Comparison of ENCODE assay signal across 12 cellular contexts in the genomic region with DNA sequence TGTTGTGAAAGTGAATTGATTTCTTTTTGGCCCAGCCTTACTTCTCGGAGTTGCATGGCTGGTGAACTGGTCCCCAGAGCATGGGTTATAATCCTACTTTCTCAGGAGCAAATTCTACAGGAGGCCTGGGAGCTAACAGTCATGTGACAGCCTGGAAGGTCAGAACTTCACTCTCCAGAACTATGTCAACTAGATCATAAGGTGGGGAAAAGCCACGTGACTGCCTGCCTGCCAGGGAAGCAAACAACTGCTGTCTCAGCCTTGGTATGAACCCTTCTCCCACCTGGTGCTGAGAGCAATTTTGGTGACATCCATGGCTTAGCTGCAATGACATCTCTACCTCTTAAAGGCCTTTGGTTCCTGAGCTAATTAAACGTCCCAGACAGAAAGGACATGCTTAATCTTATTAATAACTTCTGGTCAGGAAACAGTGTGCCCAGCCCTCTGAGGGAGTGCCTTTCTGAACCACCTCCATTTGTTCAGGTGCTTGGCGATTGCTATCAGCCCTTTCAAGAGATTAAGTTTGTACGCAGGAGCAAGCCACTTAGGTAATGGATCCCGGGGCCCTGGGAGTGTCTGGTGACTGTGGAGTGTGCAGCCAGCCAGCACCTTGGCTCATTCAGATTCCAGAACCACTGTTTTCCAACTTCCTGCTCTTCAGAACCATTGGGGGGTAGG. TPM values are rescaled to one million over a fixed set of nuclear protein-coding genes. Genes with fewer than 3 reads are reported as not detected.
DNase-seq lines count a peak whose midpoint lies in the region; ATAC-seq, FAIRE-seq and TF ChIP-seq lines count a peak whose summit lies in the region.
"Had no signal": no experiment of that assay in that cellular context is flagged by ENCODE, and none has a peak within 500 bp of the region (broad histone marks: within the 10 kb centered on the region; RNA-seq: fewer than 3 reads in every experiment).

No MANE protein-coding gene starts in this region.

- no peaks in the 10 kb centered on the region for H3K36me3 ChIP-seq in keratinocyte (ENCODE audit: control insufficient read depth in 2 of 2, extremely low read depth in 1 of 2, insufficient read depth in 2 of 2, low read length in 2 of 2)
- H3K36me3 ChIP-seq in prostate gland, result no peaks in the 10 kb centered on the region

- peaks cover 27% of the 10 kb centered on the region for H3K27me3 ChIP-seq in keratinocyte (ENCODE audit: control insufficient read depth, extremely low read depth, insufficient read depth, low read length)
- no peaks in the 10 kb centered on the region for H3K27me3 ChIP-seq in prostate gland (replicated peaks; ENCODE audit: insufficient read depth)

- H4K20me1 ChIP-seq in keratinocyte (ENCODE audit: control insufficient read depth, extremely low read depth, insufficient read depth, low read length), result no peaks in the 10 kb centered on the region

- H3K4me1 ChIP-seq in keratinocyte (ENCODE audit: control insufficient read depth, extremely low read depth, insufficient read depth, low read length) (peaks cover 17% of the 10 kb centered on the region), prostate gland (replicated peaks) (peaks cover 53% of the 10 kb centered on the region)

- no peak overlapping the region for H3K9ac ChIP-seq in keratinocyte (ENCODE audit: control insufficient read depth, extremely low read depth, insufficient read depth, low read length)

- H3K79me2 ChIP-seq in keratinocyte (ENCODE audit: control insufficient read depth, insufficient read depth, low read length), result no peaks in the 10 kb centered on the region

- DNase-seq in HT-29 (ENCODE audit: low spot score), result peak; percentile 88
- DNase-seq in NCI-H82 treated with DMSO at 0.1 percent for 48 hours (lab: John Stamatoyannopoulos, UW; ENCODE audit: unreplicated experiment), result peak; percentile 50
- DNase-seq in keratinocyte (ENCODE audit: low read depth, low spot score), result no peak
- DNase-seq in prostate gland (ENCODE audit: low spot score), result peak; percentile 83
- DNase-seq in SKM-1 (lab: John Stamatoyannopoulos, UW; ENCODE audit: unreplicated experiment), result no peak
- DNase-seq in GOT3 (lab: John Stamatoyannopoulos, UW), result no peak
- DNase-seq in activated naive CD4-positive, alpha-beta T cell treated with anti-CD3 and anti-CD28 coated beads, Interleukin-2, amount 50 U/mL, for 16 hours, result no peak
- DNase-seq: CD4-positive, alpha-beta memory T cell; KBM-7; Right ventricle myocardium superior; stimulated activated CD4-positive, alpha-beta T cell treated with anti-CD3 and anti-CD28 coated beads, Interleukin-12 subunit alpha, Interleukin-12 subunit beta, amount 100 ng/mL, for 4 hours had no signal

- intact Hi-C loops in prostate gland (cut with DNase I), result loop anchor here (5.0 kb wide), 1 partner anchor 34 kb away; no protein-coding TSS in a partner anchor

- H3K9me1 ChIP-seq in keratinocyte (ENCODE audit: control insufficient read depth, extremely low read depth, insufficient read depth, low read length), result no peaks in the 10 kb centered on the region

- FAIRE-seq in keratinocyte (lab: Jason Lieb, UNC), result no peak

- ATAC-seq in GM21381 (IDR thresholded peaks at IDR 0.05; ENCODE audit: unreplicated experiment), result no peak

- TF ChIP-seq POLR2A in prostate gland (IDR thresholded peaks at IDR 0.05), result no peak

- 24% methylated on average over 6 of the region's 6 CpGs for WGBS in prostate gland

- no peaks in the 10 kb centered on the region for H3K9me3 ChIP-seq in keratinocyte (ENCODE audit: control insufficient read depth, low read depth, low read length)
- H3K9me3 ChIP-seq in prostate gland, result no peaks in the 10 kb centered on the region

- no peak overlapping the region for H3K4me3 ChIP-seq in keratinocyte (ENCODE audit: control insufficient read depth in 2 of 3, extremely low read depth in 1 of 3, insufficient read depth in 2 of 3, low read depth in 1 of 3, low read length in 3 of 3)
- no peak overlapping the region for H3K4me3 ChIP-seq in prostate gland

- H2AFZ ChIP-seq in keratinocyte (ENCODE audit: control insufficient read depth, low read length), result peak overlapping the region; percentile 37

- dilution Hi-C loops in keratinocyte (cut with MboI; ENCODE audit: extremely low pct_ligation_motif_present, low sequenced_read_pairs), result no loop called here

- no peak overlapping the region for H3K27ac ChIP-seq in keratinocyte (ENCODE audit: control insufficient read depth, insufficient read depth, low read length)
- peak overlapping the region; percentile 79 to 80 for H3K27ac ChIP-seq in prostate gland

- no peak overlapping the region for H3K4me2 ChIP-seq in keratinocyte (ENCODE audit: control insufficient read depth, extremely low read depth, insufficient read depth, low read depth, low read length)

- TF ChIP-seq CTCF in keratinocyte (optimal IDR thresholded peaks at IDR 0.05 in 1 of 3, IDR thresholded peaks at IDR 0.05 in 1 of 3, conservative IDR thresholded peaks at IDR 0.05 in 1 of 3; ENCODE audit: extremely low read depth in 1 of 3, insufficient read depth in 2 of 3, low read length in 3 of 3) (no peak), prostate gland (IDR thresholded peaks at IDR 0.05) (no peak)

RNA-seq across cellular contexts. Expression of a gene that starts 1.4 kb away (rescaled TPM):
- 50.1 and 64.2 TPM in 2 replicates for total RNA-seq in HT-29 (2014; rRNA removed; shearing (Covaris generic))
- polyA plus RNA-seq in keratinocyte, result 0.06 to 0.19 TPM in 2 of 3 replicates, not detected in the other
- 0.65 TPM for polyA plus RNA-seq in keratinocyte (2011; ENCODE audit: low read depth)
- 0.06 and 0.18 TPM in 2 replicates for polyA plus RNA-seq in keratinocyte (2011; cell fraction: cytosol; rRNA removed)
- 0.31 TPM in 2 replicates for polyA plus RNA-seq in keratinocyte (2011; cell fraction: nucleus; rRNA removed)
- 0.18 and 0.23 TPM in 2 replicates for polyA plus RNA-seq in keratinocyte (2012; ENCODE audit: low replicate concordance)
- 3.4 TPM in 1 of 3 replicates, not detected in the others for polyA minus RNA-seq in keratinocyte
- polyA minus RNA-seq in keratinocyte (2011; cell fraction: cytosol; rRNA and poly(A)+ RNA removed), result 1.9 TPM
- polyA minus RNA-seq in keratinocyte (2011; cell fraction: nucleus; rRNA and poly(A)+ RNA removed), result 0.70 TPM in 1 of 2 replicates, not detected in the other
- 10 to 100 TPM; 41.0 to 47.0 TPM for total RNA-seq in prostate gland
- total RNA-seq: CD4-positive, alpha-beta memory T cell had no signal
- polyA plus RNA-seq: CD4-positive, alpha-beta memory T cell had no signal

Comparison
In these comparisons a context has a peak if more than half of its experiments do, and no peak if none do; other contexts are left out.
1. DNase-seq: peak in HT-29 (single experiment), NCI-H82 treated with DMSO at 0.1 percent for 48 hours (single experiment) and prostate gland (single experiment); none in keratinocyte (single experiment), SKM-1 (single experiment), GOT3 (single experiment) and activated naive CD4-positive, alpha-beta T cell treated with anti-CD3 and anti-CD28 coated beads, Interleukin-2, amount 50 U/mL, for 16 hours (single experiment).